Comparison of ENCODE assay signal across 25 cellular contexts in the genomic region with DNA sequence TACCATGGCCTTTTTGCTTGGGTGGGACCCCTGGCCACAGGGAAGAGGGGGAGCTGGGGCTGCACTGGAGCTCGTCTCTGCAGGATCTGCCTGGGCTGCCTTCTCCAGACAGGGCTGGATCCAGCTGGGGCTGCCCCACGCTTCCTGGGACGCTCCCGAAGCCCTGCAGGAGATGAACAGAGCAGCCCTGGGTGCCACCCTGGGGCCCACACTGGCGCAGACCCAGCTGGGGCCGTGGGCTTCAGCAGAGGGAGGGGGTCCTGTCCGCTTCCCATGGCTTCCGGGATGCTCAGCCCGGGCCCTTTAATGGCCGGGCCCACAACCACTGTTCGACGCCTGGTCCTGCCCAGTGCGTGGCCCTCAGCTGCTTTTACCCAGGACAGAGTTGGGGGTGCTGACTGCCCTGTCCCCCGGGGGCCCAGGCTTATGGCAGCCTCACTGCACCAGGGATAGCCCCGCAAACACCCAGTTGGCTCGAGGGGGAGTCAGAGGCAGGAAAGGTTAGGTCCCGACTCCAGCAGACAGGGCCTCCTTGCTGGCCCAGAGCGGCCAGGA. TPM values are rescaled to one million over a fixed set of nuclear protein-coding genes. Genes with fewer than 3 reads are reported as not detected.
DNase-seq lines count a peak whose midpoint lies in the region; ATAC-seq and TF ChIP-seq lines count a peak whose summit lies in the region.
"Had no signal": no experiment of that assay in that cellular context is flagged by ENCODE, and none has a peak within 500 bp of the region (broad histone marks: within the 10 kb centered on the region; RNA-seq: fewer than 3 reads in every experiment).

No MANE protein-coding gene starts in this region.

- no peaks in the 10 kb centered on the region for H3K27me3 Mint-ChIP-seq in MCF 10A (ENCODE audit: insufficient read depth, unreplicated experiment)
- H3K27me3 Mint-ChIP-seq: activated naive CD4-positive, alpha-beta T cell treated with anti-CD3 and anti-CD28 coated beads, Interleukin-2, amount 10 ng/mL, durations not matched to agents 7 days and 5 days had no signal

- no peaks in the 10 kb centered on the region for H3K9me3 Mint-ChIP-seq in MCF 10A (ENCODE audit: unreplicated experiment)
- H3K9me3 Mint-ChIP-seq: activated naive CD4-positive, alpha-beta T cell treated with anti-CD3 and anti-CD28 coated beads, Interleukin-2, amount 10 ng/mL, durations not matched to agents 7 days and 5 days; activated T-cell treated with anti-CD3 and anti-CD28 coated beads, Interleukin-2, amount 50 U/mL, for 72 hours; T-helper 1 cell treated with Interleukin-12 subunit alpha and Interleukin-12 subunit beta and Interleukin-4 antibody, amounts not matched to agents 30 μg/mL and 1 μg/mL, for 36 hours had no signal

- TF ChIP-seq POLR2A in esophagus squamous epithelium (IDR thresholded peaks at IDR 0.05), result no peak

- CTCF ChIA-PET in MCF 10A (lab: Yijun Ruan, JAX), result interaction anchor here (1.1 kb wide), 1 partner anchor 71 kb away, joined by 3 read pairs; no protein-coding TSS in a partner anchor
- CTCF ChIA-PET in mammary epithelial cell (lab: Charles Lee; ENCODE audit: low non-redundant PET), result no interaction called here
- CTCF ChIA-PET in SK-N-SH (lab: Yijun Ruan, JAX), result no interaction called here

- H3K36me3 ChIP-seq in mammary epithelial cell (ENCODE audit: insufficient read depth, low read length), result peaks cover 12% of the 10 kb centered on the region
- peaks cover 16 to 68% (median 42%) of the 10 kb centered on the region in 3 donors for H3K36me3 ChIP-seq in esophagus squamous epithelium
- H3K36me3 ChIP-seq in parathyroid adenoma (ENCODE audit: control insufficient read depth, insufficient read depth, low read length), result no peaks in the 10 kb centered on the region
- H3K36me3 ChIP-seq in SK-N-SH (replicated peaks in 1 of 2; ENCODE audit: control insufficient read depth in 1 of 2, insufficient read depth in 2 of 2, low read length in 1 of 2), result no peaks in the 10 kb centered on the region

- H3K4me3 ChIP-seq in mammary epithelial cell (replicated peaks in 1 of 3; ENCODE audit: insufficient read depth in 1 of 3, low read depth in 2 of 3, low read length in 3 of 3) (no peak overlapping the region), esophagus squamous epithelium (peak overlapping the region in 1 of 4 donors; percentile 12), parathyroid adenoma (ENCODE audit: low read depth, low read length) (no peak overlapping the region), SK-N-SH (ENCODE audit: low read depth in 2 of 2, low read length in 1 of 2) (no peak overlapping the region)
- H3K4me3 ChIP-seq: gastrocnemius medialis, lower lobe of right lung, PC-9, SJCRH30 had no signal

- H3K27ac ChIP-seq in mammary epithelial cell (ENCODE audit: insufficient read depth, low read depth, low read length), result no peak overlapping the region
- peak overlapping the region; percentile 67 to 87 (median 83) for H3K27ac ChIP-seq in esophagus squamous epithelium
- no peak overlapping the region for H3K27ac ChIP-seq in parathyroid adenoma
- H3K27ac ChIP-seq in SK-N-SH (ENCODE audit: low read depth in 2 of 2, low read length in 1 of 2), result no peak overlapping the region
- H3K27ac ChIP-seq: 22Rv1, gastrocnemius medialis, lower lobe of right lung, PC-9, SJCRH30 had no signal

- no peak for TF ChIP-seq CTCF in MCF 10A (IDR thresholded peaks at IDR 0.05; ENCODE audit: unreplicated experiment)
- TF ChIP-seq CTCF in mammary epithelial cell (conservative IDR thresholded peaks at IDR 0.05 in 1 of 2, IDR thresholded peaks at IDR 0.05 in 1 of 2; ENCODE audit: extremely low read depth in 1 of 2, insufficient read depth in 1 of 2, low read depth in 1 of 2, low read length in 2 of 2), result no peak
- TF ChIP-seq CTCF in esophagus squamous epithelium (IDR thresholded peaks at IDR 0.05), result no peak
- no peak for TF ChIP-seq CTCF in parathyroid adenoma (IDR thresholded peaks at IDR 0.05)
- TF ChIP-seq CTCF in SK-N-SH (IDR thresholded peaks at IDR 0.05), result no peak

- H3K9ac ChIP-seq in mammary epithelial cell (ENCODE audit: insufficient read depth, low read length) (no peak overlapping the region), parathyroid adenoma (no peak overlapping the region), SK-N-SH (no peak overlapping the region)

- H3K9me2 ChIP-seq in SK-N-SH, result no peaks in the 10 kb centered on the region

- peaks cover 17% of the 10 kb centered on the region for H3K4me1 Mint-ChIP-seq in MCF 10A (ENCODE audit: insufficient read depth, unreplicated experiment)
- H3K4me1 Mint-ChIP-seq: activated naive CD4-positive, alpha-beta T cell treated with anti-CD3 and anti-CD28 coated beads, Interleukin-2, amount 10 ng/mL, durations not matched to agents 7 days and 5 days had no signal

- no peak overlapping the region for H3K4me2 ChIP-seq in mammary epithelial cell (ENCODE audit: insufficient read depth, low read depth, low read length)
- H3K4me2 ChIP-seq in parathyroid adenoma (ENCODE audit: low read length), result peak overlapping the region; percentile 6
- no peak overlapping the region for H3K4me2 ChIP-seq in SK-N-SH
- H3K4me2 ChIP-seq: PC-9 had no signal

- in situ Hi-C loops in mammary epithelial cell (cut with MboI; ENCODE audit: low sequenced_read_pairs in 2 of 2), result no loop called here
- in situ Hi-C loops in ACHN (cut with HindIII; ENCODE audit: low pct_ligation_motif_present, low pct_unique_long_range_greater_than_20kb, low sequenced_read_pairs), result no loop called here

- DNase-seq in MCF 10A (ENCODE audit: unreplicated experiment) (no peak), mammary epithelial cell (no peak), esophagus squamous epithelium (lab: John Stamatoyannopoulos, UW) (no peak), NCI-H526 (lab: John Stamatoyannopoulos, UW) (no peak), SK-N-SH (no peak), ACHN (no peak)
- DNase-seq: activated CD4-positive, alpha-beta T cell treated with anti-CD3 and anti-CD28 coated beads for 48 hours; activated naive CD4-positive, alpha-beta T cell treated with anti-CD3 and anti-CD28 coated beads, Interleukin-2, amount 10 ng/mL, durations not matched to agents 7 days and 5 days; activated T-cell treated with anti-CD3 and anti-CD28 coated beads, Interleukin-2, amount 50 U/mL, for 72 hours; hypothalamus; lower lobe of right lung; NCI-H1105 treated with DMSO at 0.1 percent for 48 hours; NCI-H2081; SJCRH30; stimulated activated CD4-positive, alpha-beta T cell treated with anti-CD3 and anti-CD28 coated beads, Interleukin-12 subunit alpha, Interleukin-12 subunit beta, amount 100 ng/mL, for 4 hours; stimulated activated CD4-positive, alpha-beta T cell treated with anti-CD3 and anti-CD28 coated beads, Interleukin-4, amount 100 ng/mL, for 4 hours; substantia nigra had no signal

- dilution Hi-C loops in mammary epithelial cell (cut with HindIII; ENCODE audit: low sequenced_read_pairs), result no loop called here

- no peak for TF ChIP-seq EP300 in SK-N-SH (IDR thresholded peaks at IDR 0.05; ENCODE audit: borderline replicate concordance in 1 of 2, low read depth in 1 of 2, low read length in 1 of 2)

- TF ChIP-seq RAD21 in SK-N-SH (IDR thresholded peaks at IDR 0.05; ENCODE audit: low read length), result no peak

- H3K4me1 ChIP-seq in mammary epithelial cell (ENCODE audit: insufficient read depth, low read length), result peaks cover 6% of the 10 kb centered on the region
- H3K4me1 ChIP-seq in esophagus squamous epithelium, result peaks cover 34 to 72% (median 38%) of the 10 kb centered on the region in 3 donors
- no peaks in the 10 kb centered on the region for H3K4me1 ChIP-seq in parathyroid adenoma
- H3K4me1 ChIP-seq in SK-N-SH (ENCODE audit: control insufficient read depth in 1 of 2, insufficient read depth in 2 of 2, low read depth in 1 of 2, low read length in 1 of 2), result no peaks in the 10 kb centered on the region; a peak in 1 of 4 replicates
- H3K4me1 ChIP-seq: gastrocnemius medialis, SJCRH30 had no signal

- intact Hi-C loops in MCF 10A (cut with micrococcal nuclease), result no loop called here
- intact Hi-C loops in mammary epithelial cell (cut with micrococcal nuclease), result no loop called here
- intact Hi-C loops in esophagus squamous epithelium (cut with DNase I), result no loop called here

- POLR2A ChIA-PET in MCF 10A (lab: Yijun Ruan, JAX) (interaction anchor here (0.6 to 2.7 kb wide), 14 partner anchors 10 to 534 kb away, joined by 3 to 33 read pairs (median 3); partner anchors contain the start of gene TTLL12), SK-N-SH (lab: Yijun Ruan, JAX) (no interaction called here)

- peak overlapping the region; percentile 74 for H3K27ac Mint-ChIP-seq in MCF 10A (ENCODE audit: low read depth, unreplicated experiment)
- H3K27ac Mint-ChIP-seq: activated naive CD4-positive, alpha-beta T cell treated with anti-CD3 and anti-CD28 coated beads, Interleukin-2, amount 10 ng/mL, durations not matched to agents 7 days and 5 days; activated T-cell treated with anti-CD3 and anti-CD28 coated beads, Interleukin-2, amount 50 U/mL, for 72 hours; T-helper 1 cell treated with Interleukin-12 subunit alpha and Interleukin-12 subunit beta and Interleukin-4 antibody, amounts not matched to agents 30 μg/mL and 1 μg/mL, for 36 hours had no signal

- H2AFZ ChIP-seq in mammary epithelial cell (ENCODE audit: low read depth, low read length) (no peak overlapping the region), parathyroid adenoma (no peak overlapping the region), SK-N-SH (ENCODE audit: low read depth) (no peak overlapping the region)
- H2AFZ ChIP-seq: PC-9 had no signal

- H3K36me3 Mint-ChIP-seq in MCF 10A (ENCODE audit: insufficient read depth, unreplicated experiment), result peaks cover 47% of the 10 kb centered on the region

- H4K20me1 ChIP-seq in mammary epithelial cell (ENCODE audit: insufficient read depth, low read length), result peaks cover 7% of the 10 kb centered on the region
- no peaks in the 10 kb centered on the region for H4K20me1 ChIP-seq in SK-N-SH (ENCODE audit: insufficient read depth)

- H3K27me3 ChIP-seq in mammary epithelial cell (ENCODE audit: insufficient read depth, low read length) (no peaks in the 10 kb centered on the region), esophagus squamous epithelium (no peaks in the 10 kb centered on the region), parathyroid adenoma (ENCODE audit: control insufficient read depth, insufficient read depth, low read length) (no peaks in the 10 kb centered on the region), SK-N-SH (ENCODE audit: insufficient read depth) (no peaks in the 10 kb centered on the region)
- H3K27me3 ChIP-seq: gastrocnemius medialis had no signal

- H3K79me2 ChIP-seq in mammary epithelial cell (ENCODE audit: insufficient read depth, low read length) (peaks cover 24% of the 10 kb centered on the region), parathyroid adenoma (no peaks in the 10 kb centered on the region), SK-N-SH (ENCODE audit: insufficient read depth) (peaks cover 5% of the 10 kb centered on the region; the same call in 1 of the 2 replicates)

- WGBS in mammary epithelial cell (ENCODE audit: low coverage, missing lambda C conversion rate), result 97% methylated on average over 6 of the region's 18 CpGs
- WGBS in esophagus squamous epithelium, 2 donors, result 79 to 100% methylated on average over 1 to 4 of the region's 18 CpGs
- no CpG with 5 or more reads among the region's 18 CpGs for WGBS in SK-N-SH (ENCODE audit: low lambda C conversion rate)

- H3K4me3 Mint-ChIP-seq in MCF 10A (ENCODE audit: unreplicated experiment), result peak overlapping the region; percentile 22
- H3K4me3 Mint-ChIP-seq: activated naive CD4-positive, alpha-beta T cell treated with anti-CD3 and anti-CD28 coated beads, Interleukin-2, amount 10 ng/mL, durations not matched to agents 7 days and 5 days; activated T-cell treated with anti-CD3 and anti-CD28 coated beads, Interleukin-2, amount 50 U/mL, for 72 hours; T-helper 1 cell treated with Interleukin-12 subunit alpha and Interleukin-12 subunit beta and Interleukin-4 antibody, amounts not matched to agents 30 μg/mL and 1 μg/mL, for 36 hours had no signal

- BruUV-seq in MCF 10A (replicated peaks; lab: Mats Ljungman, UMichigan), result no TSS peak
- BruUV-seq in mammary epithelial cell (replicated peaks; lab: Mats Ljungman, UMichigan), result no TSS peak

- no peak for ATAC-seq in GM18861 (IDR thresholded peaks at IDR 0.05; ENCODE audit: unreplicated experiment)
- ATAC-seq: activated T-cell treated with anti-CD3 and anti-CD28 coated beads, Interleukin-2, amount 50 U/mL, for 72 hours had no signal

- H3F3A ChIP-seq in SK-N-SH (replicated peaks; ENCODE audit: insufficient read depth), result no peaks in the 10 kb centered on the region

- no peaks in the 10 kb centered on the region for H3K9me3 ChIP-seq in mammary epithelial cell (replicated peaks; ENCODE audit: insufficient read depth, low read length)
- H3K9me3 ChIP-seq in esophagus squamous epithelium, result no peaks in the 10 kb centered on the region
- no peaks in the 10 kb centered on the region for H3K9me3 ChIP-seq in parathyroid adenoma (ENCODE audit: control insufficient read depth, low read length)
- no peaks in the 10 kb centered on the region for H3K9me3 ChIP-seq in SK-N-SH
- H3K9me3 ChIP-seq: gastrocnemius medialis, lower lobe of right lung, SJCRH30 had no signal

RNA-seq across cellular contexts. Expression of gene TSPO, which starts 12.0 kb away (rescaled TPM):
- 294 and 308 TPM in 2 replicates for total RNA-seq in MCF 10A (2022)
- total RNA-seq in mammary epithelial cell, result 100 to 1,000 TPM; 267 to 360 TPM
- polyA plus RNA-seq in mammary epithelial cell, result 270 TPM
- polyA minus RNA-seq in mammary epithelial cell, result 50.0 TPM
- total RNA-seq in esophagus squamous epithelium, result 1,000 to 10,000 TPM in 1 of 4 donors, 100 to 1,000 TPM in 3; 737 to 1,827 (median 875) TPM
- polyA plus RNA-seq in SK-N-SH (2012; rRNA removed), result 156 and 158 TPM in 2 replicates
- 69.0 and 103 TPM in 2 replicates for polyA plus RNA-seq in SK-N-SH (2012; cell fraction: cytosol; rRNA removed)
- polyA plus RNA-seq in SK-N-SH (2012; cell fraction: nucleus; rRNA removed), result 73.0 and 98.4 TPM in 2 replicates

RNA-seq across cellular contexts. Expression of gene MCAT, which starts 20.1 kb away (rescaled TPM):
- total RNA-seq in MCF 10A (2022) (17.6 and 18.8 TPM in 2 replicates), mammary epithelial cell (10 to 100 TPM; 17.5 to 18.7 TPM), esophagus squamous epithelium (10 to 100 TPM; 17.1 to 26.7 (median 22.1) TPM)
- polyA plus RNA-seq in mammary epithelial cell (19.9 TPM), SK-N-SH (2012; rRNA removed) (12.0 and 13.1 TPM in 2 replicates)
- 11.4 TPM for polyA minus RNA-seq in mammary epithelial cell
- 7.7 and 10.5 TPM in 2 replicates for polyA plus RNA-seq in SK-N-SH (2012; cell fraction: cytosol; rRNA removed)
- polyA plus RNA-seq in SK-N-SH (2012; cell fraction: nucleus; rRNA removed), result 8.9 and 13.2 TPM in 2 replicates

RNA-seq across cellular contexts. Expression of gene TTLL12, which starts 23.6 kb away (rescaled TPM):
- total RNA-seq in MCF 10A (2022) (40.9 and 61.0 TPM in 2 replicates), mammary epithelial cell (10 to 100 TPM; 37.7 to 62.6 TPM), esophagus squamous epithelium (100 to 1,000 TPM; 109 to 211 (median 122) TPM)
- polyA plus RNA-seq in mammary epithelial cell (27.4 TPM), SK-N-SH (2012; rRNA removed) (9.3 and 11.5 TPM in 2 replicates)
- 73.9 TPM for polyA minus RNA-seq in mammary epithelial cell
- polyA plus RNA-seq in SK-N-SH (2012; cell fraction: cytosol; rRNA removed), result 5.2 and 8.1 TPM in 2 replicates
- 10.9 and 13.7 TPM in 2 replicates for polyA plus RNA-seq in SK-N-SH (2012; cell fraction: nucleus; rRNA removed)

RNA-seq across cellular contexts. Expression of gene BIK, which starts 52.8 kb away (rescaled TPM):
- total RNA-seq in MCF 10A (2022) (7.3 and 10.0 TPM in 2 replicates), mammary epithelial cell (1 to 10 TPM; 2.0 to 3.7 TPM), esophagus squamous epithelium (10 to 100 TPM in 3 of 4 donors, 1 to 10 TPM in 1; 6.1 to 15.6 (median 13.5) TPM)
- polyA plus RNA-seq in mammary epithelial cell (2.6 TPM), SK-N-SH (2012; rRNA removed) (0.24 and 0.66 TPM in 2 replicates)
- polyA minus RNA-seq in mammary epithelial cell, result 4.9 TPM
- 0.18 and 0.22 TPM in 2 replicates for polyA plus RNA-seq in SK-N-SH (2012; cell fraction: cytosol; rRNA removed)
- polyA plus RNA-seq in SK-N-SH (2012; cell fraction: nucleus; rRNA removed), result 0.37 and 0.48 TPM in 2 replicates
- total RNA-seq: aorta, gastrocnemius medialis, osteocyte had no signal

Comparison
In these comparisons a context has a peak if more than half of its experiments do, and no peak if none do; other contexts are left out.
1. H3K27ac ChIP-seq: peak in esophagus squamous epithelium (4 of 4); none in mammary epithelial cell (single experiment), parathyroid adenoma (single experiment) and SK-N-SH (0 of 2).